ENCODE assay signal across 17 cellular contexts in the genomic region with DNA sequence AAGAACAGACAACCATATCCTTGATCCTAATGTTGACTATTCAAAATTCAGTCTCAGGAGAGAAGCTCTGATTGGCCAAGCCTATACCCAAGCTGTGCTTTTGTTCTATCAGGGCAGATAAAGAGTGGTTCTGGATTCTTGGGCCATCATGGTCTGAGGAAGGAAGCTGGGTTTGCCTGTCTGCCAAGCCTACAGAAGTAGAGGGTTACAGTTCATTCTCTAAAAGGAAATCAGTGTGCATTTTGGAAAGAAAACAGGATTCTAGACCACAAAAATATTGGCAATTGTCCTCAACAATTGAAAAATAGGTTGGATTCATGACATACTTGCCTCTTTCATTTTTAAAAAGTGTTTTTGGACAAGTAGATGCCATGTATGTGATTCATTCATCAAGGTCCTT.
A peak's percentile ranks its signal among the peaks of the same experiment; 100 is the strongest.
DNase-seq lines count a peak whose midpoint lies in the region; ATAC-seq and TF ChIP-seq lines count a peak whose summit lies in the region.
"Had no signal": no experiment of that assay in that cellular context is flagged by ENCODE, and none has a peak within 500 bp of the region (broad histone marks: within the 10 kb centered on the region; RNA-seq: fewer than 3 reads in every experiment).

No MANE protein-coding gene starts in this region.

- H3K27ac ChIP-seq in BLaER1 treated with 17β-estradiol and CSF1 and Interleukin-3, amounts not matched to agents 10 nM and 100 nM: no peak overlapping the region
- no peak overlapping the region for H3K27ac ChIP-seq in esophagus muscularis mucosa (replicated peaks in 1 of 4)

- intact Hi-C loops in esophagus muscularis mucosa (cut with DNase I) (no loop called here), cardiac septum (cut with DNase I) (no loop called here)

- no peak overlapping the region; a peak in 1 of 20 replicates for H3K4me3 ChIP-seq in BLaER1 treated with 17β-estradiol and CSF1 and Interleukin-3, amounts not matched to agents 10 nM and 100 nM
- H3K4me3 ChIP-seq in astrocyte of the spinal cord (ENCODE audit: low read depth, low read length) (no peak overlapping the region), esophagus muscularis mucosa (no peak overlapping the region), fibroblast of the aortic adventitia (ENCODE audit: low read depth, low read length) (no peak overlapping the region)
- H3K4me3 ChIP-seq: GM23338, K562 had no signal

- peaks cover 11 to 46% (median 34%) of the 10 kb centered on the region in 11 experiments; a peak in 21 of 22 replicates for H3K9me3 ChIP-seq in BLaER1 treated with 17β-estradiol and CSF1 and Interleukin-3, amounts not matched to agents 10 nM and 100 nM (replicated peaks in 1 of 11)
- H3K9me3 ChIP-seq in esophagus muscularis mucosa: peaks cover 0 to 7% (median 0%) of the 10 kb centered on the region in 4 donors
- H3K9me3 ChIP-seq: Caco-2 had no signal

- no peak for TF ChIP-seq POLR2A in esophagus muscularis mucosa (IDR thresholded peaks at IDR 0.05; ENCODE audit: low read depth)

- H3K4me2 ChIP-seq in BLaER1 treated with 17β-estradiol and CSF1 and Interleukin-3, amounts not matched to agents 10 nM and 100 nM: peak overlapping the region in 7 of 11 experiments; percentile 4 to 79 (median 24); a peak in 3 of 22 replicates
- H3K4me2 ChIP-seq: GM23338 had no signal

- no peaks in the 10 kb centered on the region for H4K20me1 ChIP-seq in BLaER1 treated with 17β-estradiol and CSF1 and Interleukin-3, amounts not matched to agents 10 nM and 100 nM

- ATAC-seq in HG03432 (IDR thresholded peaks at IDR 0.05; ENCODE audit: unreplicated experiment): no peak
- ATAC-seq: GM23338, K562 had no signal

- H3K36me3 ChIP-seq in BLaER1 treated with 17β-estradiol and CSF1 and Interleukin-3, amounts not matched to agents 10 nM and 100 nM: no peaks in the 10 kb centered on the region
- no peaks in the 10 kb centered on the region for H3K36me3 ChIP-seq in esophagus muscularis mucosa

- peaks cover 11 to 36% (median 28%) of the 10 kb centered on the region in 10 experiments for H3K4me1 ChIP-seq in BLaER1 treated with 17β-estradiol and CSF1 and Interleukin-3, amounts not matched to agents 10 nM and 100 nM
- H3K4me1 ChIP-seq in esophagus muscularis mucosa: no peaks in the 10 kb centered on the region

- DNase-seq in astrocyte of the spinal cord (ENCODE audit: low read depth, low spot score) (peak; percentile 14), esophagus muscularis mucosa (ENCODE audit: extremely low spot score) (peak; percentile 17), fibroblast of the aortic adventitia (ENCODE audit: low read depth) (peak; percentile 12), cardiac septum (ENCODE audit: low spot score) (no peak), AG08396 (ENCODE audit: low spot score) (no peak), CD1c-positive myeloid dendritic cell (ENCODE audit: extremely low spot score) (no peak)
- DNase-seq: C1 segment of cervical spinal cord; Caco-2; CD4-positive, alpha-beta T cell; DMS79; GDM1; HCEC 1CT; IMR-90 had no signal

- no peak overlapping the region for H3K9ac ChIP-seq in BLaER1 treated with 17β-estradiol and CSF1 and Interleukin-3, amounts not matched to agents 10 nM and 100 nM

- TF ChIP-seq EP300 in esophagus muscularis mucosa (IDR thresholded peaks at IDR 0.05): no peak

- TF ChIP-seq CTCF in astrocyte of the spinal cord (IDR thresholded peaks at IDR 0.05; ENCODE audit: low read depth, low read length): no peak
- no peak for TF ChIP-seq CTCF in esophagus muscularis mucosa (IDR thresholded peaks at IDR 0.05)
- TF ChIP-seq CTCF in fibroblast of the aortic adventitia (IDR thresholded peaks at IDR 0.05; ENCODE audit: insufficient read depth, low read length): no peak

- in situ Hi-C loops in astrocyte of the spinal cord (cut with HindIII; ENCODE audit: low sequenced_read_pairs): no loop called here

- H3K27me3 ChIP-seq in BLaER1 treated with 17β-estradiol and CSF1 and Interleukin-3, amounts not matched to agents 10 nM and 100 nM: no peaks in the 10 kb centered on the region
- H3K27me3 ChIP-seq in esophagus muscularis mucosa: no peaks in the 10 kb centered on the region

Comparison
In these comparisons a context has a peak if more than half of its experiments do, and no peak if none do; other contexts are left out.
1. DNase-seq: peak in astrocyte of the spinal cord (single experiment), esophagus muscularis mucosa (single experiment) and fibroblast of the aortic adventitia (single experiment); none in cardiac septum (single experiment), AG08396 (single experiment) and CD1c-positive myeloid dendritic cell (single experiment).